In the genomic region with DNA sequence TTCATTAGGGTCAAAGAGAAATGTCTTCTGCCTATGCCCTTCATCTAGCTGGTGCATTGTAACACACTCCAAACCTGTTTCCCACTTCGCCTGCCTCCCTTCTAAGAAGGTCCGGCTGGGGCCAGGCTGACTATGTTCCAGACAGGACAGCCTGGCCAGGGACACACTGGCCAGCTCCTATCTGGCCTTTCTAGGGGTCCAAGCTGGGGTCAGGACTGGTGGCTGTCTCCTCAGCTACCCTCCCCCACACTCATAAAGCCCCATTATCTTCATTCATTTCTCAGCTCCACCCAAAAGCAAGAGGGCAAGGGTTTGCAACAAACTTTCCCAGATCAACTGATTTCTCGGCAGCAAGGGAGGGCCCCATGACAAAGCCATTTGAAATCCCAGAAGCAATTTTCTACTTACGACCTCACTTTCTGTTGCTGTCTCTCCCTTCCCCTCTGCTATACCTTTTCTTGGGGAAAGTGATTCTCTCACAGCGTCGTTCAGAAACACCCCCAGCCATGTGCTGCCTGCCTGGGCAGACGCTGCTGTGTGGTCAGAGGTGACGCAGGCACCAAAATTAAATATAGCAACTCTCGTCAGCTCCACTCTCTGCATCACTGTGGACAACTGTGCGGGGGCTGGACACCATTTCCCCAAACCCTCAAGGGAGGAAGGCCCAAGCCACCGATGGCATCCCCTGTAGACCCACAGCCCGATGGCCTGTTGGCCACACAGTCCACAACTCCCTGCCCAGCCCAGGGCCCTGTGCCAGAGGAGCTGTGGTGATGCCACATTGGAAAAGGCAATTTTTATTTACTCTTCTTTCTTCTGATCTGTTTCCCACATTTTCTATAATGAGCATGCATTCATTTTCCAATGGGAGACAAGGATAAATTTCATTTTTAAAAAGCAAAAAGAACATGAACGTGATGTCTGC, we compare ENCODE assay signal across 11 cellular contexts. TPM values are rescaled to one million over a fixed set of nuclear protein-coding genes. Genes with fewer than 3 reads are reported as not detected.
DNase-seq lines count a peak whose midpoint lies in the region; ATAC-seq and TF ChIP-seq lines count a peak whose summit lies in the region.
"Had no signal": no experiment of that assay in that cellular context is flagged by ENCODE, and none has a peak within 500 bp of the region (broad histone marks: within the 10 kb centered on the region; RNA-seq: fewer than 3 reads in every experiment).

No MANE protein-coding gene starts in this region.

- no peak overlapping the region for H3K9ac ChIP-seq in mesendoderm (ENCODE audit: low read length)

- H3K36me3 ChIP-seq in hepatocyte (replicated peaks; ENCODE audit: insufficient read depth, low read depth) (no peaks in the 10 kb centered on the region), mesendoderm (ENCODE audit: control insufficient read depth, insufficient read depth, low read length) (no peaks in the 10 kb centered on the region)

- DNase-seq in hepatocyte (ENCODE audit: low spot score) (peak; percentile 39), A172 (ENCODE audit: low spot score) (no peak), mesendoderm (no peak), NCI-H1436 (lab: John Stamatoyannopoulos, UW) (no peak), medulla oblongata (ENCODE audit: extremely low spot score) (no peak)
- DNase-seq: NCI-H345 had no signal

- H3K9me3 ChIP-seq in hepatocyte (ENCODE audit: low read depth) = no peaks in the 10 kb centered on the region

- H3K4me2 ChIP-seq in hepatocyte (no peak overlapping the region), mesendoderm (ENCODE audit: low read length) (no peak overlapping the region)

- H3K27me3 ChIP-seq in hepatocyte (no peaks in the 10 kb centered on the region), mesendoderm (ENCODE audit: insufficient read depth, low read length, poor library complexity) (no peaks in the 10 kb centered on the region)

- no peaks in the 10 kb centered on the region for H3K9me2 ChIP-seq in hepatocyte (replicated peaks; ENCODE audit: insufficient read depth)

- no peaks in the 10 kb centered on the region for H4K20me1 ChIP-seq in hepatocyte (ENCODE audit: insufficient read depth, poor library complexity, severe bottlenecking)

- H3K4me1 ChIP-seq in hepatocyte (ENCODE audit: insufficient read depth) (peaks cover 22% of the 10 kb centered on the region), mesendoderm (ENCODE audit: control insufficient read depth, low read depth, low read length) (no peaks in the 10 kb centered on the region)

- H3K4ac ChIP-seq in mesendoderm (ENCODE audit: low read depth, low read length) = no peak overlapping the region

- H2BK120ac ChIP-seq in mesendoderm (ENCODE audit: low read depth, low read length) = no peak overlapping the region

- H3K4me3 ChIP-seq in hepatocyte (no peak overlapping the region), mesendoderm (ENCODE audit: low read length) (no peak overlapping the region)

- H3K79me1 ChIP-seq in mesendoderm (ENCODE audit: low read length) = no peaks in the 10 kb centered on the region

- no peak overlapping the region for H3K18ac ChIP-seq in mesendoderm (ENCODE audit: low read length)

- WGBS in hepatocyte (ENCODE audit: low lambda C conversion rate, missing lambda C conversion rate) = 85% methylated on average over 13 of the region's 13 CpGs
- WGBS in mesendoderm (ENCODE audit: extremely low coverage, insufficient coverage, low lambda C conversion rate) = no CpG with 5 or more reads among the region's 13 CpGs

- no peak overlapping the region for H2AK5ac ChIP-seq in mesendoderm (ENCODE audit: low read length)

- H2BK15ac ChIP-seq in mesendoderm (replicated peaks; ENCODE audit: low read depth) = no peak overlapping the region

- TF ChIP-seq CTCF in hepatocyte (IDR thresholded peaks at IDR 0.05; ENCODE audit: poor library complexity) = no peak

- ATAC-seq in GM18519 (IDR thresholded peaks at IDR 0.05; ENCODE audit: low FRiP score, unreplicated experiment) = peak; percentile 33
- ATAC-seq in GM21526 (IDR thresholded peaks at IDR 0.05; ENCODE audit: low FRiP score, unreplicated experiment) = peak; percentile 29
- peak; percentile 50 for ATAC-seq in HG03457 (IDR thresholded peaks at IDR 0.05; ENCODE audit: unreplicated experiment)

- H2AFZ ChIP-seq in hepatocyte = no peak overlapping the region

- H3K79me2 ChIP-seq in hepatocyte (no peaks in the 10 kb centered on the region), mesendoderm (ENCODE audit: control insufficient read depth, insufficient read depth, low read length) (no peaks in the 10 kb centered on the region)

- no peak overlapping the region for H4K8ac ChIP-seq in mesendoderm (ENCODE audit: low read depth, low read length)

- H4K5ac ChIP-seq in mesendoderm (ENCODE audit: low read length) = no peak overlapping the region

- H3K56ac ChIP-seq in mesendoderm (ENCODE audit: low read length) = no peak overlapping the region

- no peak overlapping the region for H3K23ac ChIP-seq in mesendoderm (ENCODE audit: low read length)

- H3K27ac ChIP-seq in hepatocyte (peak overlapping the region; percentile 14), mesendoderm (ENCODE audit: low read depth, low read length) (no peak overlapping the region)

- H2BK5ac ChIP-seq in mesendoderm (ENCODE audit: low read length) = no peak overlapping the region

RNA-seq across cellular contexts. Expression of gene IL13, which starts 6.1 kb away (rescaled TPM):
- not detected in 2 replicates for total RNA-seq in hepatocyte
- polyA plus RNA-seq in hepatocyte = not detected in 2 replicates
- total RNA-seq in A172 (2014; rRNA removed; shearing (Covaris generic)) = not detected in 2 replicates
- polyA plus RNA-seq in mesendoderm (2013, experiment 1 of 2) = not detected
- polyA plus RNA-seq in mesendoderm (2013, experiment 2 of 2) = not detected
- polyA plus RNA-seq: esophagus had no signal

RNA-seq across cellular contexts. Expression of gene IL4, which starts 9.8 kb away (rescaled TPM):
- not detected in 2 replicates for total RNA-seq in hepatocyte
- not detected in 2 replicates for polyA plus RNA-seq in hepatocyte
- total RNA-seq in A172 (2014; rRNA removed; shearing (Covaris generic)) = not detected in 2 replicates
- polyA plus RNA-seq in mesendoderm (2013, experiment 1 of 2) = not detected
- polyA plus RNA-seq in mesendoderm (2013, experiment 2 of 2) = not detected
- polyA plus RNA-seq: esophagus, neural cell had no signal
